1 cellular context compared by ENCODE assay signal in genomic region chr16:83934684-83934977, GRCh38.
A peak's percentile ranks its signal among the peaks of the same experiment; 100 is the strongest.
TF ChIP-seq lines count a peak whose summit lies in the region.

No MANE protein-coding gene starts in this region.

TF ChIP-seq in HepG2, 621 proteins besides CTCF, POLR2A, EP300 and RAD21:
- TF ChIP-seq HOXA3 (CRISPR knock-in tag; IDR thresholded peaks at IDR 0.05) (0 out of 2 replicates have a peak, but pooled peaks have one; percentile 8), MED8 (CRISPR knock-in tag; IDR thresholded peaks at IDR 0.05; ENCODE audit: insufficient replicate concordance) (no peak)
